8 cellular contexts compared by ENCODE assay signal in genomic region chr18:6219116-6219717, GRCh38.
DNase-seq lines count a peak whose midpoint lies in the region; ATAC-seq and TF ChIP-seq lines count a peak whose summit lies in the region.

No MANE protein-coding gene starts in this region.

- H3K4me3 ChIP-seq in gastroesophageal sphincter (no peak overlapping the region), prostate gland (no peak overlapping the region)

- H3K36me3 ChIP-seq in gastroesophageal sphincter = no peaks in the 10 kb centered on the region
- no peaks in the 10 kb centered on the region for H3K36me3 ChIP-seq in prostate gland

- H3K27ac ChIP-seq in gastroesophageal sphincter (no peak overlapping the region), prostate gland (no peak overlapping the region)

- POLR2A ChIA-PET in activated CD4-positive, alpha-beta T cell treated with anti-CD3 and anti-CD28 coated beads, Interleukin-2, amount 10 ng/mL, durations not matched to agents 7 days and 5 days (lab: Charles Lee) = no interaction called here

- peaks cover 7% of the 10 kb centered on the region for H3K9me3 Mint-ChIP-seq in activated T-helper 17 cell treated with anti-CD3 and anti-CD28 coated beads, Interleukin-2, amount 50 U/mL, for 72 hours
- no peaks in the 10 kb centered on the region for H3K9me3 Mint-ChIP-seq in activated CD4-positive, alpha-beta T cell treated with anti-CD3 and anti-CD28 coated beads, Interleukin-2, amount 10 ng/mL, durations not matched to agents 7 days and 5 days

- H3K27me3 Mint-ChIP-seq in activated T-helper 17 cell treated with anti-CD3 and anti-CD28 coated beads, Interleukin-2, amount 50 U/mL, for 72 hours = no peaks in the 10 kb centered on the region
- peaks cover 2% of the 10 kb centered on the region for H3K27me3 Mint-ChIP-seq in activated CD4-positive, alpha-beta T cell treated with anti-CD3 and anti-CD28 coated beads, Interleukin-2, amount 10 ng/mL, durations not matched to agents 7 days and 5 days

- H3K4me1 Mint-ChIP-seq in activated T-helper 17 cell treated with anti-CD3 and anti-CD28 coated beads, Interleukin-2, amount 50 U/mL, for 72 hours = no peaks in the 10 kb centered on the region
- no peaks in the 10 kb centered on the region for H3K4me1 Mint-ChIP-seq in activated CD4-positive, alpha-beta T cell treated with anti-CD3 and anti-CD28 coated beads, Interleukin-2, amount 10 ng/mL, durations not matched to agents 7 days and 5 days

- intact Hi-C loops in prostate gland (cut with DNase I) = no loop called here

- H3K9me3 ChIP-seq in gastroesophageal sphincter (no peaks in the 10 kb centered on the region), prostate gland (no peaks in the 10 kb centered on the region)

- H3K27me3 ChIP-seq in gastroesophageal sphincter = no peaks in the 10 kb centered on the region
- H3K27me3 ChIP-seq in prostate gland (replicated peaks; ENCODE audit: insufficient read depth) = no peaks in the 10 kb centered on the region

- H3K36me3 Mint-ChIP-seq in activated T-helper 17 cell treated with anti-CD3 and anti-CD28 coated beads, Interleukin-2, amount 50 U/mL, for 72 hours (ENCODE audit: low read depth) = no peaks in the 10 kb centered on the region
- no peaks in the 10 kb centered on the region for H3K36me3 Mint-ChIP-seq in activated CD4-positive, alpha-beta T cell treated with anti-CD3 and anti-CD28 coated beads, Interleukin-2, amount 10 ng/mL, durations not matched to agents 7 days and 5 days (ENCODE audit: low read depth)

- no peak for TF ChIP-seq EP300 in gastroesophageal sphincter (IDR thresholded peaks at IDR 0.05)

- in situ Hi-C loops in SK-MEL-5 (cut with HindIII; ENCODE audit: low pct_unique_long_range_greater_than_20kb, low sequenced_read_pairs) = no loop called here

- peak in 3 of 4 experiments; percentile 38 to 77 (median 51) for TF ChIP-seq CTCF in gastroesophageal sphincter (IDR thresholded peaks at IDR 0.05)
- peak in 3 of 4 experiments; percentile 24 to 31 (median 28) for TF ChIP-seq CTCF in prostate gland (IDR thresholded peaks at IDR 0.05)

- CTCF ChIA-PET in activated CD4-positive, alpha-beta T cell treated with anti-CD3 and anti-CD28 coated beads, Interleukin-2, amount 10 ng/mL, durations not matched to agents 7 days and 5 days (lab: Charles Lee) = no interaction called here

- WGBS in gastroesophageal sphincter (ENCODE audit: low coverage in 1 of 2), 2 donors = 44 to 46% methylated on average over 2 to 10 of the region's 12 CpGs
- WGBS in prostate gland = 61% methylated on average over 12 of the region's 12 CpGs

- H3K4me1 ChIP-seq in gastroesophageal sphincter (no peaks in the 10 kb centered on the region), prostate gland (replicated peaks) (no peaks in the 10 kb centered on the region)

- ATAC-seq in HG02642 (IDR thresholded peaks at IDR 0.05; ENCODE audit: poor library complexity, unreplicated experiment) (peak; percentile 64), gastroesophageal sphincter (no peak)
- ATAC-seq in activated T-helper 17 cell treated with anti-CD3 and anti-CD28 coated beads, Interleukin-2, amount 50 U/mL, for 72 hours (replicated peaks) = no peak

- DNase-seq in ELF-1 (ENCODE audit: low read depth, low spot score) = peak; percentile 64
- peak; percentile 80 for DNase-seq in SK-MEL-5 (ENCODE audit: low read depth, low spot score)
- no peak for DNase-seq in prostate gland (ENCODE audit: low spot score)
- DNase-seq in NCI-H1436 treated with DMSO at 0.1 percent for 48 hours (lab: John Stamatoyannopoulos, UW) = no peak
- no peak for DNase-seq in activated CD4-positive, alpha-beta T cell treated with anti-CD3 and anti-CD28 coated beads, Interleukin-2, amount 10 ng/mL, durations not matched to agents 7 days and 5 days

- TF ChIP-seq POLR2A in gastroesophageal sphincter (IDR thresholded peaks at IDR 0.05) = no peak
- no peak for TF ChIP-seq POLR2A in prostate gland (IDR thresholded peaks at IDR 0.05)

- no peak overlapping the region for H3K4me3 Mint-ChIP-seq in activated T-helper 17 cell treated with anti-CD3 and anti-CD28 coated beads, Interleukin-2, amount 50 U/mL, for 72 hours
- H3K4me3 Mint-ChIP-seq in activated CD4-positive, alpha-beta T cell treated with anti-CD3 and anti-CD28 coated beads, Interleukin-2, amount 10 ng/mL, durations not matched to agents 7 days and 5 days = no peak overlapping the region

- H3K27ac Mint-ChIP-seq in activated T-helper 17 cell treated with anti-CD3 and anti-CD28 coated beads, Interleukin-2, amount 50 U/mL, for 72 hours = no peak overlapping the region
- H3K27ac Mint-ChIP-seq in activated CD4-positive, alpha-beta T cell treated with anti-CD3 and anti-CD28 coated beads, Interleukin-2, amount 10 ng/mL, durations not matched to agents 7 days and 5 days = no peak overlapping the region

Comparison
In these comparisons a context has a peak if more than half of its experiments do, and no peak if none do; other contexts are left out.
1. DNase-seq: peak in ELF-1 (single experiment) and SK-MEL-5 (single experiment); none in prostate gland (single experiment), NCI-H1436 treated with DMSO at 0.1 percent for 48 hours (single experiment) and activated CD4-positive, alpha-beta T cell treated with anti-CD3 and anti-CD28 coated beads, Interleukin-2, amount 10 ng/mL, durations not matched to agents 7 days and 5 days (single experiment).